ENCODE assay signal across 8 cellular contexts in the genomic region with DNA sequence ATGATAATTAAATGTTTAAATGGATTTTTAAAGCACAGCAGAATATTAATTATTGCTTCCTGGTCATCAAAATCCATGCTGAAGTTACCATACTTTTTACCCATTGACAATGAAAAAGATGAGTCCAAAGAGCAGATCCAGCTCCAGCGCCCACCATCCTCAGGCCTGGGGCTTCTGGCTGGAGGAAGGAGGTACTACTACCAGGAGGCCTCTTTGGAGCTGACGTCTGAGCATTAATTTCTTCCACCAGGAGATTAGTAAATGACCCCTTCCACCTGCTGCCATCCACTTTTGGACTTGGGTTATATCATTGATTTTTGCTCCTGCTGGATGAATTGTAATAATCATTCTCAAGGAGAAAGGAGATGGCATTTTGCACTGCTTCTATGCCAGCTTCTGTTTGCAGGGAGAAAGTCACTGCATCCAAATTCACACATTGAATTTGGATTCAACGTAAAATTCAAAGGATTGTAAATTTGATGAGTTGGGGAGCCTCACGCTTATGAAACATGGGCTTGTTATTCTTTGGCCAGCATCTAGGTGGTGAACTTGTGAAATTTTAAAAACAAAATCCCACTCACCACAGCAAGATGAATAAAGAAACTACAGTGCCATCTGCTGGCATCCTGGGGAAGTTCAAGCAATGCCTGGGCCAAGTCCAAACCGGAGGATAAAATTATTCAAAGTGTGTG.
A peak's percentile ranks its signal among the peaks of the same experiment; 100 is the strongest.
DNase-seq lines count a peak whose midpoint lies in the region; ATAC-seq, FAIRE-seq and TF ChIP-seq lines count a peak whose summit lies in the region.

No MANE protein-coding gene starts in this region.

- RAD21 ChIA-PET in GM12878 (lab: Charles Lee; ENCODE audit: unreplicated experiment): interaction anchor here (0.7 to 1.0 kb wide), 4 partner anchors 285 to 1607 kb away, joined by 3 to 4 read pairs (median 3); no protein-coding TSS in a partner anchor

- H3K27ac ChIP-seq in GM12878 (ENCODE audit: control insufficient read depth, insufficient read depth) (no peak overlapping the region), iPS DF 6.9 (ENCODE audit: low read length) (no peak overlapping the region)

- H3K27me3 ChIP-seq in GM12878 (replicated peaks in 1 of 2; ENCODE audit: control insufficient read depth in 2 of 2, insufficient read depth in 2 of 2, low read length in 1 of 2): no peaks in the 10 kb centered on the region
- no peaks in the 10 kb centered on the region for H3K27me3 ChIP-seq in iPS DF 6.9 (ENCODE audit: control insufficient read depth, insufficient read depth, low read length)

- in situ Hi-C loops in GM12878 (cut with MboI): loop anchor here (5.0 kb wide), 1 partner anchor 277 kb away; no protein-coding TSS in a partner anchor

- TF ChIP-seq RAD21 in GM12878 (IDR thresholded peaks at IDR 0.05; ENCODE audit: insufficient read depth, low read depth, low read length): peak; percentile 77

- CTCF ChIA-PET in HEK293T (lab: Yijun Ruan, JAX) (interaction anchor here (0.6 to 2.2 kb wide), 7 partner anchors 206 to 580 kb away, joined by 3 to 17 read pairs (median 4); no protein-coding TSS in a partner anchor), GM12878 (lab: Yijun Ruan, JAX) (interaction anchor here (0.6 to 8.5 kb wide), 14 partner anchors 11 to 1602 kb away, joined by 3 to 91 read pairs (median 5); no protein-coding TSS in a partner anchor)

- H3K9me3 ChIP-seq in GM12878 (replicated peaks; ENCODE audit: control insufficient read depth, insufficient read depth, low read length) (no peaks in the 10 kb centered on the region), iPS DF 6.9 (ENCODE audit: control insufficient read depth, insufficient read depth, low read length) (no peaks in the 10 kb centered on the region)

- 20% methylated on average over 5 of the region's 5 CpGs for WGBS in GM12878 (ENCODE audit: insufficient coverage, insufficient replicate concordance, low lambda C conversion rate, missing lambda C conversion rate)
- WGBS in iPS DF 6.9 (ENCODE audit: insufficient coverage, insufficient read length): no CpG with 5 or more reads among the region's 5 CpGs

- SMC1A ChIA-PET in GM12878 (lab: Charles Lee; ENCODE audit: uncharacterized antibody, unreplicated experiment): interaction anchor here (0.7 to 1.9 kb wide), 3 partner anchors 287 to 1113 kb away, joined by 3 to 14 read pairs (median 7); no protein-coding TSS in a partner anchor

- H3K4me1 ChIP-seq in GM12878 (ENCODE audit: control insufficient read depth, insufficient read depth, low read length) (no peaks in the 10 kb centered on the region), iPS DF 6.9 (ENCODE audit: control insufficient read depth, insufficient read depth, low read length) (no peaks in the 10 kb centered on the region)

- FAIRE-seq in GM12878 (lab: Jason Lieb, UNC): peak; percentile 86

- no peak for TF ChIP-seq EP300 in GM12878 (IDR thresholded peaks at IDR 0.05; ENCODE audit: borderline replicate concordance in 1 of 2, control insufficient read depth in 1 of 2, low read depth in 2 of 2, low read length in 2 of 2)

- no peaks in the 10 kb centered on the region for H4K20me1 ChIP-seq in GM12878 (ENCODE audit: control insufficient read depth, insufficient read depth)

- peak; percentile 55 for DNase-seq in GM12865 (ENCODE audit: low read depth)
- DNase-seq in HEK293T (ENCODE audit: extremely low spot score): peak; percentile 73
- peak; percentile 75 for DNase-seq in MV-4-11 (lab: John Stamatoyannopoulos, UW)
- DNase-seq in SW 1271 (lab: John Stamatoyannopoulos, UW): peak; percentile 11 to 62
- DNase-seq in GM12878 (ENCODE audit: low read depth, low spot score): peak; percentile 12
- DNase-seq in iPS DF 6.9 (ENCODE audit: low read depth, low spot score): peak; percentile 31
- DNase-seq in stimulated activated CD4-positive, alpha-beta T cell treated with anti-CD3 and anti-CD28 coated beads, Interleukin-12 subunit alpha, Interleukin-12 subunit beta, amount 100 ng/mL, for 24 hours (ENCODE audit: low read depth in 2 of 2): peak; percentile 19 to 51

- H3K4me2 ChIP-seq in GM12878 (ENCODE audit: control insufficient read depth, insufficient read depth): no peak overlapping the region

- BruUV-seq in GM12878 (replicated peaks; lab: Mats Ljungman, UMichigan): no TSS peak

- intact Hi-C loops in GM12878 (cut with micrococcal nuclease; ENCODE audit: unreplicated experiment): loop anchor here (1.0 to 10.0 kb wide), 4 partner anchors 287 to 1070 kb away; partner anchors contain the start of gene SAMD5

- H3K36me3 ChIP-seq in GM12878 (ENCODE audit: control insufficient read depth in 2 of 2, insufficient read depth in 2 of 2, low read length in 1 of 2): no peaks in the 10 kb centered on the region
- no peaks in the 10 kb centered on the region for H3K36me3 ChIP-seq in iPS DF 6.9 (ENCODE audit: control insufficient read depth, insufficient read depth, low read length)

- POLR2A ChIA-PET in HEK293T (lab: Yijun Ruan, JAX): no interaction called here
- POLR2A ChIA-PET in GM12878 (lab: Charles Lee): no interaction called here

- H2AFZ ChIP-seq in GM12878 (ENCODE audit: control insufficient read depth, low read depth, low read length): no peak overlapping the region

- ATAC-seq in GM12878 (peak; percentile 92), GM19452 (IDR thresholded peaks at IDR 0.05; ENCODE audit: unreplicated experiment) (no peak)

- TF ChIP-seq CTCF in GM12865 (IDR thresholded peaks at IDR 0.05; ENCODE audit: insufficient read depth, low read depth, low read length, missing control alignments) (peak; percentile 76), GM12878 (IDR thresholded peaks at IDR 0.05 in 2 of 3, conservative IDR thresholded peaks at IDR 0.05 in 1 of 3; ENCODE audit: control insufficient read depth in 2 of 3, extremely low read depth in 1 of 3, insufficient read depth in 1 of 3, low read depth in 3 of 3, low read length in 3 of 3) (peak; percentile 84 to 92 (median 87))

- no peak for TF ChIP-seq POLR2A in GM12878 (IDR thresholded peaks at IDR 0.05; ENCODE audit: low read depth, low read length)

- no peak overlapping the region for H3K9ac ChIP-seq in GM12878 (ENCODE audit: control insufficient read depth, insufficient read depth, low read length)

- no peaks in the 10 kb centered on the region for H3K79me2 ChIP-seq in GM12878 (ENCODE audit: control insufficient read depth, insufficient read depth, low read length)

- H3K4me3 ChIP-seq in GM12865 (ENCODE audit: low read depth, low read length): no peak overlapping the region
- no peak overlapping the region for H3K4me3 ChIP-seq in GM12878
- no peak overlapping the region for H3K4me3 ChIP-seq in iPS DF 6.9 (ENCODE audit: low read length)

TF ChIP-seq in HEK293T, 16 proteins besides CTCF, POLR2A, EP300 and RAD21:
- TF ChIP-seq SP1 (IDR thresholded peaks at IDR 0.05) (no peak), TARDBP (IDR thresholded peaks at IDR 0.05) (no peak), ZNF384 (IDR thresholded peaks at IDR 0.05) (no peak), NFRKB (IDR thresholded peaks at IDR 0.05) (no peak), ARNT (IDR thresholded peaks at IDR 0.05) (no peak), FOXA1 (IDR thresholded peaks at IDR 0.05) (no peak)

TF ChIP-seq in GM12878, 131 proteins besides CTCF, POLR2A, EP300 and RAD21:
- TF ChIP-seq RUNX3 (IDR thresholded peaks at IDR 0.05; ENCODE audit: low read length): peak; percentile 23; the same call in 1 of the 2 replicates
- no peak for TF ChIP-seq TCF7 (IDR thresholded peaks at IDR 0.05; ENCODE audit: borderline replicate concordance)
- 0 out of 2 replicates have a peak, but pooled peaks have one; percentile 33 for TF ChIP-seq YY1 (IDR thresholded peaks at IDR 0.05; ENCODE audit: low read depth, low read length)
- TF ChIP-seq SMC3 (IDR thresholded peaks at IDR 0.05; ENCODE audit: borderline replicate concordance, low read length): peak; percentile 80

Comparison
In these comparisons a context has a peak if more than half of its experiments do, and no peak if none do; other contexts are left out.
1. DNase-seq: peak in every context shown above with its lines; median percentile 75 in MV-4-11; 73 in HEK293T; 55 in GM12865; 36 in SW 1271; 35 in stimulated activated CD4-positive, alpha-beta T cell treated with anti-CD3 and anti-CD28 coated beads, Interleukin-12 subunit alpha, Interleukin-12 subunit beta, amount 100 ng/mL, for 24 hours; 31 in iPS DF 6.9; 12 in GM12878.